In genomic region chr7:142939226-142939910, GRCh38 we compare ENCODE assay signal across 9 cellular contexts. TPM values are rescaled to one million over a fixed set of nuclear protein-coding genes. Genes with fewer than 3 reads are reported as not detected.
A peak's percentile ranks its signal among the peaks of the same experiment; 100 is the strongest.
DNase-seq lines count a peak whose midpoint lies in the region; ATAC-seq and TF ChIP-seq lines count a peak whose summit lies in the region.
"Had no signal": no experiment of that assay in that cellular context is flagged by ENCODE, and none has a peak within 500 bp of the region (broad histone marks: within the 10 kb centered on the region; RNA-seq: fewer than 3 reads in every experiment).

Gene LLCFC1, plus strand, starts transcription at chr7:142939484. Its CDS starts 138 bp downstream, at chr7:142939622.

- DNase-seq in WTC11 (ENCODE audit: low spot score), result peak; percentile 63
- peak in 1 of 3 donors; percentile 7 for DNase-seq in mucosa of descending colon
- DNase-seq in HK-2 (ENCODE audit: unreplicated experiment), result no peak
- DNase-seq: left colon had no signal

- no peak within 1 kb of the TSS for H3K27ac ChIP-seq in HEK293 (ENCODE audit: extremely low read depth, low read depth, low read length)

- H3K4me3 ChIP-seq in HEK293 (ENCODE audit: low read depth, low read length) (no peak within 1 kb of the TSS), mucosa of descending colon (no peak within 1 kb of the TSS)
- H3K4me3 ChIP-seq: HAP-1 had no signal

- H3K4me3 Mint-ChIP-seq in WTC11, result no peak within 1 kb of the TSS

- POLR2A ChIA-PET in HEK293 (lab: Yijun Ruan, JAX) (no interaction called here), WTC11 (lab: Charles Lee) (no interaction called here)

- no peaks in the 10 kb centered on the region for H3K4me1 Mint-ChIP-seq in WTC11

- H3K9me3 ChIP-seq in HEK293 (ENCODE audit: control insufficient read depth, insufficient read depth, low read depth, low read length) (no peaks in the 10 kb centered on the region), mucosa of descending colon (no peaks in the 10 kb centered on the region)
- H3K9me3 ChIP-seq: HAP-1 had no signal

- no peaks in the 10 kb centered on the region for H3K27me3 Mint-ChIP-seq in WTC11 (ENCODE audit: low read depth)

- TF ChIP-seq CTCF in GM12872 (IDR thresholded peaks at IDR 0.05; ENCODE audit: insufficient read depth, low read depth, low read length) (peak; percentile 43; the same call in 2 of the 3 replicates), HEK293 (tag by site-specific recombination; IDR thresholded peaks at IDR 0.05) (peak; percentile 29; the same call in 1 of the 2 replicates), WTC11 (IDR thresholded peaks at IDR 0.05) (peak; percentile 46; the same call in 1 of the 2 replicates), mucosa of descending colon (IDR thresholded peaks at IDR 0.05) (no peak)

- H3K36me3 ChIP-seq in HEK293 (ENCODE audit: control insufficient read depth in 2 of 2, insufficient read depth in 1 of 2, low read length in 2 of 2), result no peaks in the 10 kb centered on the region
- no peaks in the 10 kb centered on the region for H3K36me3 ChIP-seq in mucosa of descending colon (ENCODE audit: low read depth)
- H3K36me3 ChIP-seq: HAP-1 had no signal

- no peaks in the 10 kb centered on the region for H3K4me1 ChIP-seq in HEK293 (ENCODE audit: control insufficient read depth, insufficient read depth, low read length)
- H3K4me1 ChIP-seq in mucosa of descending colon (ENCODE audit: low read depth), result no peaks in the 10 kb centered on the region
- H3K4me1 ChIP-seq: HAP-1 had no signal

- peak; percentile 96 for ATAC-seq in WTC11
- ATAC-seq in mucosa of descending colon, result peak; percentile 36
- ATAC-seq in HG03442 (IDR thresholded peaks at IDR 0.05; ENCODE audit: unreplicated experiment), result no peak
- no peak for ATAC-seq in GM21423 (IDR thresholded peaks at IDR 0.05; ENCODE audit: unreplicated experiment)
- ATAC-seq: left colon had no signal

- H3K9me3 Mint-ChIP-seq in WTC11, result no peaks in the 10 kb centered on the region

- intact Hi-C loops in mucosa of descending colon (cut with DNase I, micrococcal nuclease), result no loop called here

- no peak within 1 kb of the TSS for H3K27ac Mint-ChIP-seq in WTC11

- no peaks in the 10 kb centered on the region for H3K36me3 Mint-ChIP-seq in WTC11

- CTCF ChIA-PET in HEK293 (lab: Yijun Ruan, JAX), result interaction anchor here (0.6 to 1.1 kb wide), 10 partner anchors 12 to 1738 kb away, joined by 3 to 5 read pairs (median 3); no protein-coding TSS in a partner anchor
- CTCF ChIA-PET in WTC11 (lab: Charles Lee), result interaction anchor here (0.6 to 1.8 kb wide), 5 partner anchors 9 to 441 kb away, joined by 3 to 9 read pairs (median 4); no protein-coding TSS in a partner anchor

TF ChIP-seq in HEK293, 187 proteins besides CTCF, POLR2A, EP300 and RAD21:
- TF ChIP-seq ZNF777 (tag by site-specific recombination; IDR thresholded peaks at IDR 0.05; ENCODE audit: borderline replicate concordance), result no peak
- TF ChIP-seq ZNF37A (tag by site-specific recombination; IDR thresholded peaks at IDR 0.05), result no peak
- no peak for TF ChIP-seq ZNF423 (tag by site-specific recombination; IDR thresholded peaks at IDR 0.05)
- TF ChIP-seq ZNF202 (tag by site-specific recombination; IDR thresholded peaks at IDR 0.05; ENCODE audit: borderline replicate concordance), result no peak
- TF ChIP-seq ZSCAN4 (tag by site-specific recombination; IDR thresholded peaks at IDR 0.05), result no peak
- no peak for TF ChIP-seq ZFP69B (tag by site-specific recombination; IDR thresholded peaks at IDR 0.05)
- TF ChIP-seq ZNF114 (tag by site-specific recombination; IDR thresholded peaks at IDR 0.05), result no peak
TF ChIP-seq in HEK293: peak in this region for 0.

TF ChIP-seq in WTC11, 78 proteins besides CTCF, POLR2A, EP300 and RAD21:
- TF ChIP-seq, protein P1, sequence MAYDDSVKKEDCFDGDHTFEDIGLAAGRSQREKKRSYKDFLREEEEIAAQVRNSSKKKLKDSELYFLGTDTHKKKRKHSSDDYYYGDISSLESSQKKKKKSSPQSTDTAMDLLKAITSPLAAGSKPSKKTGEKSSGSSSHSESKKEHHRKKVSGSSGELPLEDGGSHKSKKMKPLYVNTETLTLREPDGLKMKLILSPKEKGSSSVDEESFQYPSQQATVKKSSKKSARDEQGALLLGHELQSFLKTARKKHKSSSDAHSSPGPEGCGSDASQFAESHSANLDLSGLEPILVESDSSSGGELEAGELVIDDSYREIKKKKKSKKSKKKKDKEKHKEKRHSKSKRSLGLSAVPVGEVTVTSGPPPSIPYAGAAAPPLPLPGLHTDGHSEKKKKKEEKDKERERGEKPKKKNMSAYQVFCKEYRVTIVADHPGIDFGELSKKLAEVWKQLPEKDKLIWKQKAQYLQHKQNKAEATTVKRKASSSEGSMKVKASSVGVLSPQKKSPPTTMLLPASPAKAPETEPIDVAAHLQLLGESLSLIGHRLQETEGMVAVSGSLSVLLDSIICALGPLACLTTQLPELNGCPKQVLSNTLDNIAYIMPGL (CRISPR knock-in tag; IDR thresholded peaks at IDR 0.05), result no peak
- no peak for TF ChIP-seq JUN (CRISPR knock-in tag; IDR thresholded peaks at IDR 0.05)

RNA-seq across cellular contexts. Expression of gene LLCFC1, which starts in this region (rescaled TPM):
- total RNA-seq in WTC11 (2021) (not detected in 3 replicates), mucosa of descending colon (not detected)
- total RNA-seq: left colon had no signal

Comparison
In these comparisons a context has a peak if more than half of its experiments do, and no peak if none do; other contexts are left out.
1. Peak in DNase-seq and ATAC-seq in WTC11; RNA of the gene not detected or under 1 TPM.
2. Peak in ATAC-seq in mucosa of descending colon; RNA of the gene not detected or under 1 TPM.